In the genomic region with DNA sequence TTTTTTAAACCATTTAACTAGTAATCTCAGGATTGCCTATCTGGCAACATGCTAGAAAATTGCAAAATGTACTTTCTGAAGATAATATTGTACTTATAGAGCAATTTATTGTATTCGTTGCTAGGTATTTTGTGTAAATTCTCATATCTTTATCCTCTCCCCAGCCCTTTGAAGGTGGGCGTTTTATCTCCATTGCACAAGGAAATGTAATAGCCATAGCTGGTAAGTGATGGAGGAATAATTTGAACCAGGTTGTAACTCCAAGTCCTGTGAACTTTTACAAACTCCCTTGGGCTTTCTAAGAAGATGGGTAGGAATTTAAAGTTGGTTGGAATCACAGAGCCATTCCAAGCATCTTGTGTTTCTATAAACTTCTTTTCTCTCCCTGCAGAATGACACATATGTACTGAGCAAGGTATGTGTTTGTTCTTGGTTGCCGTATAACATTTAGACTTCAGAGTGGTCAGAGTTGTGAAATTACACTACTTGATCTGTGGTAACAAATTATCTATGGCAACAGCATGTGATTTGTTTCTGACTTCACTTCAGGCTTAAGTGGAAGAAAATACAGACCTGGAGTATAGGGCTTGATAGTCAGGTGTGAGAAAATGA, we compare ENCODE assay signal across 17 cellular contexts.
DNase-seq lines count a peak whose midpoint lies in the region; ATAC-seq and TF ChIP-seq lines count a peak whose summit lies in the region.
"Had no signal": no experiment of that assay in that cellular context is flagged by ENCODE, and none has a peak within 500 bp of the region (broad histone marks: within the 10 kb centered on the region; RNA-seq: fewer than 3 reads in every experiment).

No MANE protein-coding gene starts in this region.

- H3K27me3 ChIP-seq in HL-60 (ENCODE audit: insufficient read depth, poor library complexity, severe bottlenecking) (no peaks in the 10 kb centered on the region), lung (ENCODE audit: control insufficient read depth, insufficient read depth) (no peaks in the 10 kb centered on the region), tibial artery (no peaks in the 10 kb centered on the region)
- H3K27me3 ChIP-seq: Peyer's patch had no signal

- H3K4me1 ChIP-seq in lung (ENCODE audit: control insufficient read depth in 2 of 2, insufficient read depth in 2 of 2, low read length in 2 of 2) (peaks cover 2 to 27% of the 10 kb centered on the region in 2 donors), tibial artery (peaks cover 0 to 13% (median 3%) of the 10 kb centered on the region in 4 donors)

- intact Hi-C loops in tibial artery (cut with DNase I; ENCODE audit: low total_unique reads) = no loop called here

- H3K36me3 ChIP-seq in lung (ENCODE audit: control insufficient read depth in 2 of 2, insufficient read depth in 2 of 2, low read length in 2 of 2) = peaks cover 2 to 5% of the 10 kb centered on the region in 2 donors
- no peaks in the 10 kb centered on the region for H3K36me3 ChIP-seq in tibial artery

- no peak overlapping the region for H3K4me3 ChIP-seq in AG10803 (ENCODE audit: low read length)
- no peak overlapping the region for H3K4me3 ChIP-seq in HL-60 (replicated peaks; ENCODE audit: insufficient read depth, low read length)
- H3K4me3 ChIP-seq in choroid plexus epithelial cell (ENCODE audit: low read depth, low read length) = no peak overlapping the region
- H3K4me3 ChIP-seq in lung = no peak overlapping the region
- H3K4me3 ChIP-seq in tibial artery = no peak overlapping the region
- H3K4me3 ChIP-seq: Peyer's patch had no signal

- DNase-seq in AG10803 (ENCODE audit: low read depth) = peak; percentile 41
- no peak for DNase-seq in HL-60 (ENCODE audit: low read depth in 1 of 2, low spot score in 1 of 2)
- DNase-seq in choroid plexus epithelial cell (ENCODE audit: low read depth) = peak; percentile 91
- DNase-seq in lung (ENCODE audit: low spot score) = no peak
- no peak for DNase-seq in tibial artery
- no peak for DNase-seq in stimulated activated CD4-positive, alpha-beta T cell treated with anti-CD3 and anti-CD28 coated beads, Interleukin-4, amount 100 ng/mL, for 1 hour
- DNase-seq: activated CD4-positive, alpha-beta T cell treated with anti-CD3 and anti-CD28 coated beads, Interleukin-2, amount 50 U/mL, for 48 hours; activated T-cell treated with anti-CD3 and anti-CD28 coated beads, Interleukin-2, amount 50 U/mL, for 24 hours; cerebellar nuclear complex; effector memory CD8-positive, alpha-beta T cell; GDM1; H7; NCI-H526; Peyer's patch; stimulated activated CD4-positive, alpha-beta T cell treated with anti-CD3 and anti-CD28 coated beads, Interleukin-15, amount 100 ng/mL, for 24 hours had no signal

- H3K27ac ChIP-seq in HL-60 (replicated peaks) = peak overlapping the region; percentile 51
- H3K27ac ChIP-seq in lung (ENCODE audit: low read depth in 1 of 2, low read length in 1 of 2) = peak overlapping the region in 1 of 2 donors; percentile 33
- H3K27ac ChIP-seq in tibial artery = no peak overlapping the region
- H3K27ac ChIP-seq: Peyer's patch had no signal

- TF ChIP-seq CTCF in AG10803 (conservative IDR thresholded peaks at IDR 0.05; ENCODE audit: low read length) = no peak
- no peak for TF ChIP-seq CTCF in HL-60 (IDR thresholded peaks at IDR 0.05; ENCODE audit: insufficient read depth, low read length)
- no peak for TF ChIP-seq CTCF in choroid plexus epithelial cell (conservative IDR thresholded peaks at IDR 0.05; ENCODE audit: low read depth, low read length)
- no peak for TF ChIP-seq CTCF in lung (IDR thresholded peaks at IDR 0.05; ENCODE audit: control extremely low read depth, extremely low read depth)
- TF ChIP-seq CTCF in tibial artery (IDR thresholded peaks at IDR 0.05) = no peak

- ATAC-seq in lung (ENCODE audit: insufficient read depth, low FRiP score) (peak; percentile 48), HG03565 (IDR thresholded peaks at IDR 0.05; ENCODE audit: unreplicated experiment) (no peak), GM19035 (IDR thresholded peaks at IDR 0.05; ENCODE audit: unreplicated experiment) (no peak)
- ATAC-seq: effector memory CD8-positive, alpha-beta T cell had no signal

- no peaks in the 10 kb centered on the region for H3K9me3 ChIP-seq in lung (ENCODE audit: control insufficient read depth in 2 of 2, insufficient read depth in 1 of 2, low read length in 1 of 2)
- H3K9me3 ChIP-seq in tibial artery = no peaks in the 10 kb centered on the region
- H3K9me3 ChIP-seq: Peyer's patch had no signal

- WGBS in lung, 2 donors = 54 to 58% methylated on average over 3 of the region's 3 CpGs

Comparison
In these comparisons a context has a peak if more than half of its experiments do, and no peak if none do; other contexts are left out.
1. DNase-seq: peak in AG10803 (single experiment) and choroid plexus epithelial cell (single experiment); none in HL-60 (0 of 2), lung (single experiment), tibial artery (0 of 2) and stimulated activated CD4-positive, alpha-beta T cell treated with anti-CD3 and anti-CD28 coated beads, Interleukin-4, amount 100 ng/mL, for 1 hour (single experiment).